Comparison of ENCODE assay signal across 25 cellular contexts in the genomic region with DNA sequence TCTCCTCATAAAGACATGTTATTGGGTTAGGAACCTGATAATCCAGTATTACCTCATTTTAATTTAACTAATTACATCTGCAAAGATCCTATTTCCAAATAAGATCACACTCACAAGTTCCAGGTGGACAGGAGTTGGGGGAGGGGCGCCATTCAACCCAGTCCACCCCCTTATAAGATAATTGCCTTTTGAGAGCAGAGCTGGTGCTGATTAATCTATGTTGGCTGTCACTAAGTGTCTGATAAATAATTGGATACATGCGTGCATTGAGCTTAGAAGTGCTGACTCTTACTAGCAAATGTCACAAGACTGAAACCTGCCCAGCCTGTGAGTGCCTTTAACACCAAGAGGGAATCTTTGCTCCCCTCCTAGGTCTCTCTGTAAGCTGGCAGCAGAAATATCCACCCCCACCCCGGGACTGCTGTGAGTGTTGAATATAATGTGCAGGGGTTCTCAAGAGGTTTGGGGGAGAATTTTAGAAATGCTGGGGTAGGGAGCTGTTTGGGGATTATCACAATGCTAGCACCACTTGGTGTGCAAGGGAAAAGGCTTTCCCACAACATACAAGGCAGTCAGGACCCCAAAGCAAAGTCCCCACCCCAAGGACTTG.
A peak's percentile ranks its signal among the peaks of the same experiment; 100 is the strongest.
DNase-seq lines count a peak whose midpoint lies in the region; FAIRE-seq and TF ChIP-seq lines count a peak whose summit lies in the region.
"Had no signal": no experiment of that assay in that cellular context is flagged by ENCODE, and none has a peak within 500 bp of the region (broad histone marks: within the 10 kb centered on the region; RNA-seq: fewer than 3 reads in every experiment).

No MANE protein-coding gene starts in this region.

- no peak for TF ChIP-seq POLR2A in tibial nerve (IDR thresholded peaks at IDR 0.05)

- no peaks in the 10 kb centered on the region for H3K27me3 ChIP-seq in tibial nerve
- H3K27me3 ChIP-seq: upper lobe of left lung had no signal

- peaks cover 4% of the 10 kb centered on the region for H3K9me3 Mint-ChIP-seq in mesothelial cell of epicardium
- H3K9me3 Mint-ChIP-seq: activated naive CD8-positive, alpha-beta T cell treated with anti-CD3 and anti-CD28 coated beads for 36 hours; natural killer cell; stimulated activated effector memory CD8-positive, alpha-beta T cell treated with anti-CD3 and anti-CD28 coated beads, Interleukin-12 subunit alpha, Interleukin-12 subunit beta, amount 100 ng/mL, for 72 hours; T-helper 1 cell treated with Interleukin-12 subunit alpha and Interleukin-12 subunit beta and Interleukin-4 antibody, amounts not matched to agents 30 μg/mL and 1 μg/mL, for 36 hours had no signal

- no peak for TF ChIP-seq CTCF in mesothelial cell of epicardium (IDR thresholded peaks at IDR 0.05; ENCODE audit: unreplicated experiment)
- no peak for TF ChIP-seq CTCF in tibial nerve (IDR thresholded peaks at IDR 0.05)

- DNase-seq in NCI-H1417 (lab: John Stamatoyannopoulos, UW): peak in 2 of 3 experiments; percentile 54 to 79
- DNase-seq in NCI-H1417 treated with DMSO at 0.1 percent for 48 hours (lab: John Stamatoyannopoulos, UW): peak; percentile 23
- no peak for DNase-seq in caudate nucleus (lab: John Stamatoyannopoulos, UW)
- DNase-seq in mesothelial cell of epicardium (ENCODE audit: low spot score in 2 of 2, unreplicated experiment in 2 of 2): no peak
- no peak for DNase-seq in tibial nerve (ENCODE audit: low spot score in 2 of 2)
- no peak for DNase-seq in COR-L47 (lab: John Stamatoyannopoulos, UW)
- no peak for DNase-seq in RCC 7860 (ENCODE audit: low spot score)
- no peak for DNase-seq in activated T-cell treated with anti-CD3 and anti-CD28 coated beads, Interleukin-2, amount 50 U/mL, for 1 hour
- DNase-seq: activated CD4-positive, alpha-beta T cell treated with anti-CD3 and anti-CD28 coated beads, Interleukin-2, amount 50 U/mL, for 48 hours; activated naive CD8-positive, alpha-beta T cell treated with anti-CD3 and anti-CD28 coated beads for 36 hours; effector memory CD4-positive, alpha-beta T cell; left lung; natural killer cell; NCI-H1048; NCI-H2029; NCI-H526; SJCRH30; stimulated activated CD4-positive, alpha-beta T cell treated with anti-CD3 and anti-CD28 coated beads, Interleukin-15, amount 100 ng/mL, for 24 hours had no signal

- 75 to 84% methylated on average over 3 of the region's 3 CpGs for WGBS in tibial nerve, 2 donors

- no peaks in the 10 kb centered on the region for H3K36me3 Mint-ChIP-seq in mesothelial cell of epicardium
- H3K36me3 Mint-ChIP-seq: activated naive CD8-positive, alpha-beta T cell treated with anti-CD3 and anti-CD28 coated beads for 36 hours; natural killer cell; stimulated activated effector memory CD8-positive, alpha-beta T cell treated with anti-CD3 and anti-CD28 coated beads, Interleukin-12 subunit alpha, Interleukin-12 subunit beta, amount 100 ng/mL, for 72 hours had no signal

- no peak overlapping the region for H3K4me3 ChIP-seq in tibial nerve
- H3K4me3 ChIP-seq: BLaER1, left lung, SJCRH30, upper lobe of left lung had no signal

- H3K27ac ChIP-seq in caudate nucleus (ENCODE audit: low read depth, low read length): peak overlapping the region; percentile 66
- no peak overlapping the region for H3K27ac ChIP-seq in tibial nerve
- H3K27ac ChIP-seq: BLaER1, left lung, SJCRH30, upper lobe of left lung had no signal

- no peaks in the 10 kb centered on the region for H3K36me3 ChIP-seq in tibial nerve
- H3K36me3 ChIP-seq: BLaER1, left lung, SJCRH30, upper lobe of left lung had no signal

- peaks cover 32% of the 10 kb centered on the region for H3K27me3 Mint-ChIP-seq in mesothelial cell of epicardium (ENCODE audit: low read depth)

- H3K27ac Mint-ChIP-seq in mesothelial cell of epicardium: peak overlapping the region; percentile 47
- H3K27ac Mint-ChIP-seq: activated naive CD8-positive, alpha-beta T cell treated with anti-CD3 and anti-CD28 coated beads for 36 hours; natural killer cell; stimulated activated effector memory CD8-positive, alpha-beta T cell treated with anti-CD3 and anti-CD28 coated beads, Interleukin-12 subunit alpha, Interleukin-12 subunit beta, amount 100 ng/mL, for 72 hours; T-helper 1 cell treated with Interleukin-12 subunit alpha and Interleukin-12 subunit beta and Interleukin-4 antibody, amounts not matched to agents 30 μg/mL and 1 μg/mL, for 36 hours had no signal

- no peak for FAIRE-seq in RCC 7860 (lab: Jason Lieb, UNC)
- FAIRE-seq: colon, GM12892, H54 had no signal

- H3K4me3 Mint-ChIP-seq in mesothelial cell of epicardium: no peak overlapping the region
- H3K4me3 Mint-ChIP-seq: activated naive CD8-positive, alpha-beta T cell treated with anti-CD3 and anti-CD28 coated beads for 36 hours; natural killer cell; stimulated activated effector memory CD8-positive, alpha-beta T cell treated with anti-CD3 and anti-CD28 coated beads, Interleukin-12 subunit alpha, Interleukin-12 subunit beta, amount 100 ng/mL, for 72 hours; T-helper 1 cell treated with Interleukin-12 subunit alpha and Interleukin-12 subunit beta and Interleukin-4 antibody, amounts not matched to agents 30 μg/mL and 1 μg/mL, for 36 hours had no signal

- TF ChIP-seq EP300 in tibial nerve (IDR thresholded peaks at IDR 0.05): no peak

- peaks cover 32% of the 10 kb centered on the region for H3K4me1 Mint-ChIP-seq in mesothelial cell of epicardium
- H3K4me1 Mint-ChIP-seq: activated naive CD8-positive, alpha-beta T cell treated with anti-CD3 and anti-CD28 coated beads for 36 hours; natural killer cell; stimulated activated effector memory CD8-positive, alpha-beta T cell treated with anti-CD3 and anti-CD28 coated beads, Interleukin-12 subunit alpha, Interleukin-12 subunit beta, amount 100 ng/mL, for 72 hours had no signal

- peaks cover 0 to 8% (median 3%) of the 10 kb centered on the region in 4 donors for H3K4me1 ChIP-seq in tibial nerve
- H3K4me1 ChIP-seq: left lung, SJCRH30, upper lobe of left lung had no signal

- H3K9me3 ChIP-seq in tibial nerve: no peaks in the 10 kb centered on the region
- H3K9me3 ChIP-seq: left lung, SJCRH30, upper lobe of left lung had no signal

Comparison
In these comparisons a context has a peak if more than half of its experiments do, and no peak if none do; other contexts are left out.
1. DNase-seq: peak in NCI-H1417 (2 of 3) and NCI-H1417 treated with DMSO at 0.1 percent for 48 hours (single experiment); none in caudate nucleus (0 of 61), mesothelial cell of epicardium (0 of 2), tibial nerve (0 of 2), COR-L47 (single experiment), RCC 7860 (single experiment) and activated T-cell treated with anti-CD3 and anti-CD28 coated beads, Interleukin-2, amount 50 U/mL, for 1 hour (single experiment).